ENCODE assay signal across 1 cellular context in the genomic region with DNA sequence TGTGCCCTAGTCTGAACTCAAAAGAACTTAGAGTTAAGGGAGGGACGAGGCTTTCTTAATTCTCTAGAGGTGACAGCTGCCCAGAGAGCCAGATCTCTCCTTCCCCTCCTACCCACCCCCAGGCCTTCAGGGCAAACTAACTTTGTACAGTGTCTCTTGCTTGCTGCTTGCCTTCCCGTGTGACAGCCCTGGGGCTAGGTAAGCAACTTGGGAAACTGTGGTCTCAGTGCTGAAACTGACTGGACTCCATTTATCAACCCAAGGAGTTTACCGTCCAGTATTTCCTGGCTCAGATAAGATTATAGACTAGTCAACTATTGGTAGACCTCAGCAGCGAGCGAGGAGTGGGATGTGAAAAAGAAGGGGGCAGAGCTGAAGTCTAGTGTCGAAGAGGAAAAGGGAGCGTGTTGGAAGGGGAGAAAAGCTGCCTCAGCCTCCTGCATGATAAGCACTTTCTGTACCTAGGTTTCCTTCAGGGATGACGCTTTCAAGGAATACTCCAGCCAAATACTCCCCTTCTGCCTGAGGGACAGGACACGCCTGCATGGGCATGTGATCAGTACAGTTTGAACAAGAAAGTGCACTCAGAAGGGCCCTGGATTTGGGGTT.
TF ChIP-seq lines count a peak whose summit lies in the region.

No MANE protein-coding gene starts in this region.

TF ChIP-seq in A549, 52 proteins besides CTCF, POLR2A, EP300 and RAD21:
- TF ChIP-seq NR3C1 (IDR thresholded peaks at IDR 0.05) (no peak), HEYL (CRISPR knock-in tag; IDR thresholded peaks at IDR 0.05) (no peak), JUN (IDR thresholded peaks at IDR 0.05) (no peak), KDM1A (IDR thresholded peaks at IDR 0.05; ENCODE audit: low read depth) (no peak), FOXS1 (CRISPR knock-in tag; IDR thresholded peaks at IDR 0.05) (no peak)
- TF ChIP-seq, protein P1, sequence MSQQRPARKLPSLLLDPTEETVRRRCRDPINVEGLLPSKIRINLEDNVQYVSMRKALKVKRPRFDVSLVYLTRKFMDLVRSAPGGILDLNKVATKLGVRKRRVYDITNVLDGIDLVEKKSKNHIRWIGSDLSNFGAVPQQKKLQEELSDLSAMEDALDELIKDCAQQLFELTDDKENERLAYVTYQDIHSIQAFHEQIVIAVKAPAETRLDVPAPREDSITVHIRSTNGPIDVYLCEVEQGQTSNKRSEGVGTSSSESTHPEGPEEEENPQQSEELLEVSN (IDR thresholded peaks at IDR 0.05; ENCODE audit: borderline replicate concordance, low read depth): no peak
- TF ChIP-seq, protein P2, sequence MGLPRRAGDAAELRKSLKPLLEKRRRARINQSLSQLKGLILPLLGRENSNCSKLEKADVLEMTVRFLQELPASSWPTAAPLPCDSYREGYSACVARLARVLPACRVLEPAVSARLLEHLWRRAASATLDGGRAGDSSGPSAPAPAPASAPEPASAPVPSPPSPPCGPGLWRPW (IDR thresholded peaks at IDR 0.05): no peak
- TF ChIP-seq, protein P3, sequence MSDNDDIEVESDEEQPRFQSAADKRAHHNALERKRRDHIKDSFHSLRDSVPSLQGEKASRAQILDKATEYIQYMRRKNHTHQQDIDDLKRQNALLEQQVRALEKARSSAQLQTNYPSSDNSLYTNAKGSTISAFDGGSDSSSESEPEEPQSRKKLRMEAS (IDR thresholded peaks at IDR 0.05): no peak
TF ChIP-seq in A549: peak in this region for 0.
